ENCODE assay signal across 8 cellular contexts in the genomic region with DNA sequence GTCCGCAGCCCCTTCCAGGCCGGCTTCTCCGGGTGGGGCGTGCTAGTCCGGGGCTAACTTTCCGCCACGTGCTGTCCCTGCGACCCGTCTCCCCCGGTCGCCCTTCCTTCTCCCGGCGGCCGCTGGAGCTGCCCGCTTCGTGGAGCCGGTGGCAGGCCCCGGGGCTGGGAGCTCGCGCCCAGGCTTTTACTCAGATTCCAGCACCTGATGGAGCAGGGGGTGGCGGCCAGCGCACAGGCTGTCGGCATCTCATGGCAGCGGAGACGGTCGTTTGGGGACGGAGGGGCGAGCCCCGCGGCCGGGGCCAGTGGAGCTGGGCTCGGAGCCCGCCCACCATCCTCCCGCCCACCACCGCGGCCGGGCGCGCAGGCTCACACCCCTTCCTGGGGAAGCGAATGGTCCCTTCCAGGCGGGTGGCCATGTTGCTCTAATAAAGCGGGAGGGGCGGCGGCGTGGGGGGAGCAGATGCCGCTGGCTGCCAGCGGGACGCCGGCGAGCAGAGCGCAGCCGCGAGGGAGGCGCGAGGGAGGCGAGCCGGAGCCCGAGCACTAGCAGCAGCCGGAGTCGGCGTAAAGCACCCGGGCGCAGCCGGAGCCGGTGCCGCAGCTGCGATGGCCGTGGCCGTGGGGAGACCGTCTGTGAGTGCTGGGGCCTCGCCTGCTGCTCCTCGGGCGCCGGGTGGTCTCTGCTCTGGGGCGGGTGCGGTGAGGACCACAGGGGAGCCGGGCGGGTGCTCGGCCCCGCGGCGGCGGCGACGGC. TPM values are rescaled to one million over a fixed set of nuclear protein-coding genes. Genes with fewer than 3 reads are reported as not detected.
DNase-seq lines count a peak whose midpoint lies in the region; ATAC-seq and TF ChIP-seq lines count a peak whose summit lies in the region.

SEPTIN11 (plus strand) TSS at position 460 of the 759 bp plus-strand sequence; CDS start at position 612, 152 bp downstream.

- H3K9me3 Mint-ChIP-seq in T-helper 2 cell treated with Interferon-gamma antibody and Interleukin-4, amounts not matched to agents 5 μg/mL and 100 μg/mL, for 36 hours, result no peaks in the 10 kb centered on the region

- peak within 1 kb of the TSS; percentile 90 to 95 for H3K27ac ChIP-seq in ascending aorta
- peak within 1 kb of the TSS; percentile 59 for H3K27ac ChIP-seq in right cardiac atrium (ENCODE audit: low read length)
- peak within 1 kb of the TSS; percentile 88 for H3K27ac ChIP-seq in rectal smooth muscle tissue (ENCODE audit: low read depth, low read length)
- H3K27ac ChIP-seq in vagina, result peak within 1 kb of the TSS; percentile 85

- peak; percentile 73 for ATAC-seq in GM18505 (IDR thresholded peaks at IDR 0.05; ENCODE audit: unreplicated experiment)
- ATAC-seq in HG02943 (IDR thresholded peaks at IDR 0.05; ENCODE audit: low read depth, unreplicated experiment), result peak; percentile 66
- peak; percentile 96 for ATAC-seq in right cardiac atrium

- no peaks in the 10 kb centered on the region for H3K36me3 Mint-ChIP-seq in T-helper 2 cell treated with Interferon-gamma antibody and Interleukin-4, amounts not matched to agents 5 μg/mL and 100 μg/mL, for 36 hours (ENCODE audit: low read depth)

- H3K9ac ChIP-seq in rectal smooth muscle tissue (ENCODE audit: low read length), result peak within 1 kb of the TSS; percentile 59

- no peak within 1 kb of the TSS for H3K27ac Mint-ChIP-seq in T-helper 2 cell treated with Interferon-gamma antibody and Interleukin-4, amounts not matched to agents 5 μg/mL and 100 μg/mL, for 36 hours

- DNase-seq in NCI-H187 (lab: John Stamatoyannopoulos, UW), result peak; percentile 93 to 97
- peak; percentile 52 for DNase-seq in T-helper 2 cell treated with Interferon-gamma antibody and Interleukin-4, amounts not matched to agents 5 μg/mL and 100 μg/mL, for 36 hours (ENCODE audit: low spot score)
- DNase-seq in ascending aorta (ENCODE audit: low spot score in 2 of 2), result peak; percentile 73 to 97
- peak; percentile 95 to 98 (median 98) for DNase-seq in right cardiac atrium
- peak in 1 of 2 donors; percentile 92 for DNase-seq in vagina (ENCODE audit: extremely low spot score in 2 of 2)

- H3K4me3 ChIP-seq in ascending aorta, result peak within 1 kb of the TSS; percentile 59 to 77
- peak within 1 kb of the TSS; percentile 68 for H3K4me3 ChIP-seq in right cardiac atrium (ENCODE audit: low read length)
- peak within 1 kb of the TSS; percentile 94 for H3K4me3 ChIP-seq in rectal smooth muscle tissue (ENCODE audit: low read length)
- peak within 1 kb of the TSS; percentile 73 to 76 for H3K4me3 ChIP-seq in vagina

- H3K4me1 Mint-ChIP-seq in T-helper 2 cell treated with Interferon-gamma antibody and Interleukin-4, amounts not matched to agents 5 μg/mL and 100 μg/mL, for 36 hours (ENCODE audit: low read depth), result peaks cover 5% of the 10 kb centered on the region

- no peaks in the 10 kb centered on the region for H3K36me3 ChIP-seq in ascending aorta
- no peaks in the 10 kb centered on the region for H3K36me3 ChIP-seq in rectal smooth muscle tissue (ENCODE audit: control insufficient read depth, insufficient read depth, low read length)
- H3K36me3 ChIP-seq in vagina, result no peaks in the 10 kb centered on the region

- peaks cover 4 to 30% of the 10 kb centered on the region in 2 donors for H3K4me1 ChIP-seq in ascending aorta
- H3K4me1 ChIP-seq in right cardiac atrium (ENCODE audit: control insufficient read depth, insufficient read depth, low read length), result no peaks in the 10 kb centered on the region
- H3K4me1 ChIP-seq in rectal smooth muscle tissue (ENCODE audit: control insufficient read depth, insufficient read depth, low read length), result peaks cover 7% of the 10 kb centered on the region
- peaks cover 38% of the 10 kb centered on the region for H3K4me1 ChIP-seq in vagina

- peak within 1 kb of the TSS; percentile 66 for H3K4me3 Mint-ChIP-seq in T-helper 2 cell treated with Interferon-gamma antibody and Interleukin-4, amounts not matched to agents 5 μg/mL and 100 μg/mL, for 36 hours

- WGBS in right cardiac atrium, result under 1% methylated on average over 85 of the region's 85 CpGs

- intact Hi-C loops in ascending aorta (cut with DNase I), result loop anchor here (1.0 to 10.0 kb wide), 9 partner anchors 35 to 435 kb away; no protein-coding TSS in a partner anchor
- intact Hi-C loops in right cardiac atrium (cut with DNase I), result loop anchor here in 1 of 4 donors (10.0 kb wide), 1 partner anchor 55 kb away; no protein-coding TSS in a partner anchor
- intact Hi-C loops in vagina (cut with DNase I), result loop anchor here (2.0 to 10.0 kb wide), 2 partner anchors 35 to 95 kb away; no protein-coding TSS in a partner anchor

- no peaks in the 10 kb centered on the region for H3K9me3 ChIP-seq in ascending aorta
- H3K9me3 ChIP-seq in right cardiac atrium (ENCODE audit: control insufficient read depth, low read length), result no peaks in the 10 kb centered on the region
- H3K9me3 ChIP-seq in vagina, result no peaks in the 10 kb centered on the region

- no peaks in the 10 kb centered on the region for H3K27me3 ChIP-seq in ascending aorta
- no peaks in the 10 kb centered on the region for H3K27me3 ChIP-seq in right cardiac atrium (ENCODE audit: control insufficient read depth, insufficient read depth)
- no peaks in the 10 kb centered on the region for H3K27me3 ChIP-seq in rectal smooth muscle tissue (ENCODE audit: control insufficient read depth, insufficient read depth, low read length)
- no peaks in the 10 kb centered on the region for H3K27me3 ChIP-seq in vagina

- TF ChIP-seq POLR2A in GM18505 (IDR thresholded peaks at IDR 0.05; ENCODE audit: borderline replicate concordance, extremely low read depth, insufficient read depth, insufficient read length) (peak; percentile 95), vagina (IDR thresholded peaks at IDR 0.05) (peak in 1 of 2 donors; percentile 95)

- H3K27me3 Mint-ChIP-seq in T-helper 2 cell treated with Interferon-gamma antibody and Interleukin-4, amounts not matched to agents 5 μg/mL and 100 μg/mL, for 36 hours (ENCODE audit: low read depth), result peaks cover 81% of the 10 kb centered on the region

- TF ChIP-seq CTCF in ascending aorta (IDR thresholded peaks at IDR 0.05), result no peak
- TF ChIP-seq CTCF in vagina (IDR thresholded peaks at IDR 0.05), result peak in 1 of 3 experiments; percentile 23

RNA-seq across cellular contexts. Expression of gene SEPTIN11, which starts in this region (rescaled TPM):
- total RNA-seq in ascending aorta (48.0 TPM), right cardiac atrium (10 to 100 TPM; 31.5 to 50.1 (median 32.8) TPM), vagina (111 TPM)
- 16.7 TPM for polyA plus RNA-seq in right cardiac atrium
